ENCODE assay signal across 10 cellular contexts in the genomic region with DNA sequence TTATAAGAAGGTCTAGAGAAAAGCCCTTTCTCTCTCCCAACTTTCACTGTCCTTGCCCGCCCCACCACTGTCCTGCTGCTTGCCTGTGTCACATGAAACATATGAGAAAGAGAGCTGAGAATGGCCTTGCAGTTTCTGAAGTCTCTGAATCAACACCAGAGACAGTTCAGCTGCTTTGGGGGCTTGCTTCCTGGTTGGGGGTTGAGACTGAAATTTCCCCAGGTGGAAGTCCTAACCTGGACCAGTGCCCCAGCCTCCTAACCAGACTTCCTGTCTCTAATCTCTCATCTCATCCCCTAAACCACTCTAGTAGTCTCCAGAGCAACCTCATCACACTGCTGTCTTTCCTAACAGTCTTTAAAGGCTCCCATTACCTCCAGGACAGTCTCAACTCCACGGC. TPM values are rescaled to one million over a fixed set of nuclear protein-coding genes. Genes with fewer than 3 reads are reported as not detected.
DNase-seq lines count a peak whose midpoint lies in the region; ATAC-seq, FAIRE-seq and TF ChIP-seq lines count a peak whose summit lies in the region.
"Had no signal": no experiment of that assay in that cellular context is flagged by ENCODE, and none has a peak within 500 bp of the region (broad histone marks: within the 10 kb centered on the region; RNA-seq: fewer than 3 reads in every experiment).

No MANE protein-coding gene starts in this region.

- ATAC-seq in A549: peak in 1 of 2 experiments; percentile 15; a peak in 1 of 6 replicates
- peak; percentile 78 for ATAC-seq in GM19455 (IDR thresholded peaks at IDR 0.05; ENCODE audit: unreplicated experiment)
- ATAC-seq in HG03095 (IDR thresholded peaks at IDR 0.05; ENCODE audit: unreplicated experiment): peak; percentile 56
- no peak for ATAC-seq in left lobe of liver
- ATAC-seq in psoas muscle: no peak

- CTCF ChIA-PET in A549 (lab: Yijun Ruan, JAX): interaction anchor here (0.6 to 1.9 kb wide), 6 partner anchors 10 to 149 kb away, joined by 3 to 12 read pairs (median 4); partner anchors contain the start of gene TRAM2

- H3K27ac ChIP-seq in A549 (peak overlapping the region; percentile 67 to 69; a peak in 5 of 6 replicates), coronary artery (peak overlapping the region; percentile 41 to 83), psoas muscle (no peak overlapping the region)

- H3K36me3 Mint-ChIP-seq in nephron progenitor cell (ENCODE audit: low read depth): no peaks in the 10 kb centered on the region

- no peak for TF ChIP-seq EP300 in A549 (IDR thresholded peaks at IDR 0.05)

- no peak for TF ChIP-seq POLR2A in A549 (IDR thresholded peaks at IDR 0.05; ENCODE audit: low read length)

- POLR2A ChIA-PET in A549 (lab: Yijun Ruan, JAX): interaction anchor here (2.0 kb wide), 1 partner anchor 10 kb away, joined by 5 read pairs; the partner anchor contains the start of gene TRAM2

- TF ChIP-seq RAD21 in A549 (conservative IDR thresholded peaks at IDR 0.05 in 1 of 2, IDR thresholded peaks at IDR 0.05 in 1 of 2): no peak

- TF ChIP-seq CTCF in A549 (IDR thresholded peaks at IDR 0.05) (no peak), coronary artery (IDR thresholded peaks at IDR 0.05) (no peak), psoas muscle (IDR thresholded peaks at IDR 0.05) (no peak), nephron progenitor cell (IDR thresholded peaks at IDR 0.05) (no peak)

- H3K9me3 ChIP-seq in A549 (no peaks in the 10 kb centered on the region), psoas muscle (no peaks in the 10 kb centered on the region)

- H3K4me2 ChIP-seq in A549: peak overlapping the region; percentile 65

- no peaks in the 10 kb centered on the region for H3K27me3 Mint-ChIP-seq in nephron progenitor cell (ENCODE audit: low read depth, poor library complexity)

- 83% methylated on average over 2 of the region's 2 CpGs for WGBS in A549 (ENCODE audit: missing lambda C conversion rate)
- WGBS in psoas muscle, 3 donors: 82 to 90% (median 88%) methylated on average over 2 of the region's 2 CpGs

- DNase-seq in A549 (ENCODE audit: low read depth in 1 of 2, low spot score in 1 of 2) (no peak), coronary artery (ENCODE audit: low spot score) (no peak), left lobe of liver (ENCODE audit: low spot score) (no peak), NCI-H774 (lab: John Stamatoyannopoulos, UW) (no peak), psoas muscle (no peak), nephron progenitor cell (no peak)
- DNase-seq: activated gamma-delta T cell had no signal

- H3K4me1 ChIP-seq in A549 (peaks cover 54% of the 10 kb centered on the region), psoas muscle (peaks cover 35% of the 10 kb centered on the region)

- intact Hi-C loops in psoas muscle (cut with DNase I): no loop called here

- H3K4me3 Mint-ChIP-seq in nephron progenitor cell: no peak overlapping the region

- no peak for FAIRE-seq in A549 (lab: Jason Lieb, UNC)
- FAIRE-seq: endometrium had no signal

- H3K27ac Mint-ChIP-seq in nephron progenitor cell: no peak overlapping the region

- peaks cover 61% of the 10 kb centered on the region for H3K4me1 Mint-ChIP-seq in nephron progenitor cell

- H3K4me3 ChIP-seq in A549 (no peak overlapping the region), coronary artery (peak overlapping the region; percentile 26), psoas muscle (no peak overlapping the region)

- no peaks in the 10 kb centered on the region for H3K36me3 ChIP-seq in psoas muscle (ENCODE audit: insufficient read depth in 1 of 2, low read depth in 1 of 2)

- no peaks in the 10 kb centered on the region for H3K9me3 Mint-ChIP-seq in nephron progenitor cell

- no peaks in the 10 kb centered on the region for H3K27me3 ChIP-seq in psoas muscle (ENCODE audit: insufficient read depth in 3 of 3, low read length in 2 of 3)

TF ChIP-seq in A549, 52 proteins besides CTCF, POLR2A, EP300 and RAD21:
- TF ChIP-seq FOSL2 (IDR thresholded peaks at IDR 0.05) (no peak), FOSL2 (CRISPR knock-in tag; IDR thresholded peaks at IDR 0.05) (no peak), ZSCAN20 (CRISPR knock-in tag; IDR thresholded peaks at IDR 0.05) (no peak), PBX3 (IDR thresholded peaks at IDR 0.05) (no peak), CBX2 (IDR thresholded peaks at IDR 0.05; ENCODE audit: borderline replicate concordance, low read depth) (no peak), PHF8 (IDR thresholded peaks at IDR 0.05; ENCODE audit: borderline replicate concordance, low read depth) (no peak), EHMT2 (IDR thresholded peaks at IDR 0.05; ENCODE audit: low read depth) (no peak), HDAC2 (IDR thresholded peaks at IDR 0.05) (no peak)
- TF ChIP-seq, protein P1, sequence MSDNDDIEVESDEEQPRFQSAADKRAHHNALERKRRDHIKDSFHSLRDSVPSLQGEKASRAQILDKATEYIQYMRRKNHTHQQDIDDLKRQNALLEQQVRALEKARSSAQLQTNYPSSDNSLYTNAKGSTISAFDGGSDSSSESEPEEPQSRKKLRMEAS (IDR thresholded peaks at IDR 0.05): no peak

RNA-seq across cellular contexts. Expression of gene TRAM2, which starts 10.7 kb away (rescaled TPM):
- polyA plus RNA-seq in A549 (2011; rRNA removed) (25.4 and 25.6 TPM in 2 replicates), A549 (2017; fragmentation: RNase III; extraction: RNeasy Plus Mini Kit Qiagen cat#74134 plus additional on column Dnase treatment) (16.4 to 18.9 TPM (median 18.9 TPM) in 3 replicates), psoas muscle (1 to 10 TPM; 2.1 to 4.5 (median 3.0) TPM)
- polyA plus RNA-seq in A549 (2012; cell fraction: cytosol; rRNA removed): 10.3 and 14.3 TPM in 2 replicates
- polyA plus RNA-seq in A549 (2012; cell fraction: nucleus; rRNA removed): 12.4 and 19.0 TPM in 2 replicates
- polyA minus RNA-seq in A549 (2011; rRNA and poly(A)+ RNA removed): 31.9 and 32.9 TPM in 2 replicates
- total RNA-seq in left lobe of liver (17.3 TPM), psoas muscle (1 to 10 TPM; 3.4 to 5.7 (median 4.5) TPM)

Comparison
In these comparisons a context has a peak if more than half of its experiments do, and no peak if none do; other contexts are left out.
1. ATAC-seq: peak in GM19455 (single experiment) and HG03095 (single experiment); none in left lobe of liver (single experiment) and psoas muscle (0 of 4).